9 cellular contexts compared by ENCODE assay signal in the genomic region with DNA sequence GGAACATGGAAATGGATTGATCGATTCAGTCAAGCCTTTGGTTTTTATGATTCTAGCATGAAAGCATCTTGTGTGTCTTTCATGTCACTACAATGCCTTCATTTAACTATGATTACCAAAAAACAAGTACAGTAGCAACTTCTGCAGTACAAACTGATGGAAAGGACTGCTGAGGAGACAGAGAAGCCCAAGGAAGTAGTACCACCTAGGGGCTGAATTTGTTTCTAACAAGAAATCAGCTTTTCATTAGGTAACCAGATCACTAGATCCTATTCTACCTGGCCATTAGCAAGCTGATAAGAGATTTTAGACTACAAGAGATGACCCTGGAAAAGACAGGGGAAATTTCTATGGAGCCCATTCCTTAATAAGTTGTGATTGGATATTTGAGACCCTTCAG. TPM values are rescaled to one million over a fixed set of nuclear protein-coding genes. Genes with fewer than 3 reads are reported as not detected.
DNase-seq lines count a peak whose midpoint lies in the region; ATAC-seq, FAIRE-seq and TF ChIP-seq lines count a peak whose summit lies in the region.
"Had no signal": no experiment of that assay in that cellular context is flagged by ENCODE, and none has a peak within 500 bp of the region (broad histone marks: within the 10 kb centered on the region; RNA-seq: fewer than 3 reads in every experiment).

No MANE protein-coding gene starts in this region.

- peaks cover 9% of the 10 kb centered on the region for H3K4me1 ChIP-seq in parathyroid adenoma

- no peak overlapping the region for H3K27ac Mint-ChIP-seq in activated T-helper 17 cell treated with anti-CD3 and anti-CD28 coated beads, Interleukin-2, amount 50 U/mL, for 72 hours
- H3K27ac Mint-ChIP-seq: nephron progenitor cell had no signal

- no peak overlapping the region for H3K9ac ChIP-seq in parathyroid adenoma

- no peak overlapping the region for H3K4me3 ChIP-seq in GM06990 (replicated peaks; ENCODE audit: low read depth, low read length)
- H3K4me3 ChIP-seq in LNCaP clone FGC (ENCODE audit: low read depth, low read length): no peak overlapping the region
- no peak overlapping the region for H3K4me3 ChIP-seq in parathyroid adenoma (ENCODE audit: low read depth, low read length)

- H3K36me3 Mint-ChIP-seq in activated T-helper 17 cell treated with anti-CD3 and anti-CD28 coated beads, Interleukin-2, amount 50 U/mL, for 72 hours (ENCODE audit: low read depth): no peaks in the 10 kb centered on the region

- H3K27ac ChIP-seq in parathyroid adenoma: no peak overlapping the region

- no peaks in the 10 kb centered on the region for H3K27me3 Mint-ChIP-seq in activated T-helper 17 cell treated with anti-CD3 and anti-CD28 coated beads, Interleukin-2, amount 50 U/mL, for 72 hours

- no peak overlapping the region for H3K4me3 Mint-ChIP-seq in activated T-helper 17 cell treated with anti-CD3 and anti-CD28 coated beads, Interleukin-2, amount 50 U/mL, for 72 hours
- H3K4me3 Mint-ChIP-seq: nephron progenitor cell had no signal

- FAIRE-seq in D721Med (lab: Jason Lieb, UNC): no peak

- H3K9me3 Mint-ChIP-seq in activated T-helper 17 cell treated with anti-CD3 and anti-CD28 coated beads, Interleukin-2, amount 50 U/mL, for 72 hours: no peaks in the 10 kb centered on the region
- H3K9me3 Mint-ChIP-seq: nephron progenitor cell had no signal

- no peaks in the 10 kb centered on the region for H3K9me3 ChIP-seq in parathyroid adenoma (ENCODE audit: control insufficient read depth, low read length)

- peaks cover 8% of the 10 kb centered on the region for H3K4me1 Mint-ChIP-seq in activated T-helper 17 cell treated with anti-CD3 and anti-CD28 coated beads, Interleukin-2, amount 50 U/mL, for 72 hours

- TF ChIP-seq CTCF in GM06990 (IDR thresholded peaks at IDR 0.05; ENCODE audit: insufficient read depth, low read length, poor library complexity, severe bottlenecking) (peak; percentile 44), LNCaP clone FGC (IDR thresholded peaks at IDR 0.05; ENCODE audit: control insufficient read depth, extremely low read depth, insufficient read depth) (peak; percentile 33), parathyroid adenoma (IDR thresholded peaks at IDR 0.05) (peak; percentile 44), D721Med (IDR thresholded peaks at IDR 0.05; ENCODE audit: insufficient read depth, missing control alignments) (no peak)

- H3K79me2 ChIP-seq in parathyroid adenoma: peaks cover 6% of the 10 kb centered on the region

- H3K36me3 ChIP-seq in GM06990 (ENCODE audit: control insufficient read depth, insufficient read depth, low read length): no peaks in the 10 kb centered on the region
- no peaks in the 10 kb centered on the region for H3K36me3 ChIP-seq in parathyroid adenoma (ENCODE audit: control insufficient read depth, insufficient read depth, low read length)

- no peaks in the 10 kb centered on the region for H3K27me3 ChIP-seq in GM06990 (replicated peaks; ENCODE audit: control insufficient read depth, insufficient read depth, low read length)
- no peaks in the 10 kb centered on the region for H3K27me3 ChIP-seq in parathyroid adenoma (ENCODE audit: control insufficient read depth, insufficient read depth, low read length)

- DNase-seq in GM06990 (ENCODE audit: extremely low read depth, insufficient read length): no peak
- no peak for DNase-seq in LNCaP clone FGC (ENCODE audit: low read depth)
- peak; percentile 27 for DNase-seq in cerebellum (ENCODE audit: low spot score)
- DNase-seq in D721Med (ENCODE audit: insufficient read length, low spot score): no peak
- DNase-seq in central memory CD4-positive, alpha-beta T cell: no peak
- DNase-seq: nephron progenitor cell had no signal

- no peak overlapping the region for H3K4me2 ChIP-seq in parathyroid adenoma (ENCODE audit: low read length)

- no peak overlapping the region for H2AFZ ChIP-seq in parathyroid adenoma

- no peak for ATAC-seq in activated T-helper 17 cell treated with anti-CD3 and anti-CD28 coated beads, Interleukin-2, amount 50 U/mL, for 72 hours (replicated peaks)
- no peak for ATAC-seq in HG03469 (IDR thresholded peaks at IDR 0.05; ENCODE audit: unreplicated experiment)

RNA-seq across cellular contexts. Expression of a gene that starts 3.2 kb away (rescaled TPM):
- 5.1 TPM for total RNA-seq in cerebellum
- total RNA-seq in activated T-helper 17 cell treated with anti-CD3 and anti-CD28 coated beads, Interleukin-2, amount 50 U/mL, for 72 hours: under 1 TPM; 0.58 to 0.84 TPM

RNA-seq across cellular contexts. Expression of a gene that starts 11.4 kb away (rescaled TPM):
- 0.82 TPM for total RNA-seq in cerebellum
- not detected for total RNA-seq in activated T-helper 17 cell treated with anti-CD3 and anti-CD28 coated beads, Interleukin-2, amount 50 U/mL, for 72 hours

RNA-seq across cellular contexts. Expression of a gene that starts 25.1 kb away (rescaled TPM):
- 35.0 TPM for total RNA-seq in cerebellum
- 1 to 10 TPM; 5.6 to 7.1 TPM for total RNA-seq in activated T-helper 17 cell treated with anti-CD3 and anti-CD28 coated beads, Interleukin-2, amount 50 U/mL, for 72 hours
